ENCODE assay signal across 27 cellular contexts in genomic region chr10:63561421-63561820, GRCh38. TPM values are rescaled to one million over a fixed set of nuclear protein-coding genes. Genes with fewer than 3 reads are reported as not detected.
DNase-seq lines count a peak whose midpoint lies in the region; ATAC-seq and TF ChIP-seq lines count a peak whose summit lies in the region.
"Had no signal": no experiment of that assay in that cellular context is flagged by ENCODE, and none has a peak within 500 bp of the region (broad histone marks: within the 10 kb centered on the region; RNA-seq: fewer than 3 reads in every experiment).

No MANE protein-coding gene starts in this region.

- peaks cover 3% of the 10 kb centered on the region for H3K4me1 ChIP-seq in endodermal cell (ENCODE audit: control insufficient read depth, insufficient read depth, low read length)
- H3K4me1 ChIP-seq: BLaER1, SJSA1 had no signal

- H3K9me3 ChIP-seq in T-helper 17 cell (ENCODE audit: control insufficient read depth, low read length, poor library complexity, severe bottlenecking) (no peaks in the 10 kb centered on the region), endodermal cell (ENCODE audit: control insufficient read depth, low read length) (no peaks in the 10 kb centered on the region)
- H3K9me3 ChIP-seq: BLaER1, SJSA1 had no signal

- H3K27ac Mint-ChIP-seq in T-helper 17 cell = peak overlapping the region; percentile 3
- peak overlapping the region; percentile 40 for H3K27ac Mint-ChIP-seq in endodermal cell
- H3K27ac Mint-ChIP-seq: T-cell had no signal

- WGBS in endodermal cell (ENCODE audit: insufficient coverage in 1 of 2, insufficient read length in 1 of 2), 2 experiments = 91 to 98% methylated on average over 4 of the region's 4 CpGs

- no peaks in the 10 kb centered on the region for H3K9me3 Mint-ChIP-seq in endodermal cell
- H3K9me3 Mint-ChIP-seq: CD4-positive, alpha-beta memory T cell; T-cell had no signal

- no peak overlapping the region for H3K27ac ChIP-seq in endodermal cell (ENCODE audit: low read depth, low read length)
- H3K27ac ChIP-seq: BLaER1, SJSA1 had no signal

- no peak for ATAC-seq in T-helper 17 cell
- no peak for ATAC-seq in GM18520 (IDR thresholded peaks at IDR 0.05; ENCODE audit: unreplicated experiment)
- ATAC-seq in left lobe of liver = no peak
- ATAC-seq: HepG2, T-cell had no signal

- H3K4me1 Mint-ChIP-seq in T-helper 17 cell (peaks cover 32% of the 10 kb centered on the region), endodermal cell (peaks cover 26% of the 10 kb centered on the region)

- H3K36me3 ChIP-seq in endodermal cell (ENCODE audit: control insufficient read depth, insufficient read depth, low read length) = no peaks in the 10 kb centered on the region
- H3K36me3 ChIP-seq: BLaER1, SJSA1 had no signal

- H3K4me3 Mint-ChIP-seq in T-helper 17 cell = no peak overlapping the region
- no peak overlapping the region for H3K4me3 Mint-ChIP-seq in endodermal cell
- H3K4me3 Mint-ChIP-seq: CD4-positive, alpha-beta memory T cell; T-cell had no signal

- TF ChIP-seq CTCF in endodermal cell (conservative IDR thresholded peaks at IDR 0.05) = no peak

- no peak overlapping the region for H3K4me3 ChIP-seq in endodermal cell (ENCODE audit: low read length)
- H3K4me3 ChIP-seq: BLaER1, SJSA1 had no signal

- H3K27me3 ChIP-seq in endodermal cell (ENCODE audit: control insufficient read depth, insufficient read depth, low read length, poor library complexity, severe bottlenecking) = no peaks in the 10 kb centered on the region
- H3K27me3 ChIP-seq: BLaER1, SJSA1 had no signal

- H3K36me3 Mint-ChIP-seq in T-helper 17 cell (ENCODE audit: low read depth) = no peaks in the 10 kb centered on the region
- H3K36me3 Mint-ChIP-seq in endodermal cell (ENCODE audit: low read depth) = no peaks in the 10 kb centered on the region
- H3K36me3 Mint-ChIP-seq: CD4-positive, alpha-beta memory T cell; T-cell had no signal

- H3K27me3 Mint-ChIP-seq in T-helper 17 cell = no peaks in the 10 kb centered on the region
- H3K27me3 Mint-ChIP-seq in endodermal cell (ENCODE audit: insufficient read depth) = no peaks in the 10 kb centered on the region
- H3K27me3 Mint-ChIP-seq: CD4-positive, alpha-beta memory T cell; T-cell had no signal

- in situ Hi-C loops in G401 (cut with HindIII; ENCODE audit: low sequenced_read_pairs) = no loop called here

- no peak overlapping the region for H3K9ac ChIP-seq in endodermal cell (ENCODE audit: extremely low read depth, low read length, poor library complexity, severe bottlenecking)
- H3K9ac ChIP-seq: BLaER1 had no signal

- DNase-seq in G401 (ENCODE audit: low spot score) (peak; percentile 80), NCI-H1694 treated with DMSO at 0.1 percent for 48 hours (lab: John Stamatoyannopoulos, UW) (peak; percentile 77), T-helper 17 cell (no peak), endodermal cell (no peak), left lobe of liver (ENCODE audit: low spot score) (no peak), SW480 (ENCODE audit: low spot score) (no peak)
- no peak for DNase-seq in activated CD4-positive, CD25-positive, alpha-beta regulatory T cell (lab: John Stamatoyannopoulos, UW)
- DNase-seq: CD4-positive, alpha-beta memory T cell; COR-L47; DMS79; EL; GF-D8; H7; Karpas-422; NCI-H1092 treated with DMSO at 0.1 percent for 48 hours; NCI-H1436; NCI-H2029; NCI-H345; NCI-H82; NK-92 treated with Interleukin-12 subunit alpha and Interleukin-12 subunit beta, amount 100 ng/mL, for 24 hours; Right ventricle myocardium superior; RPMI8226; T-cell had no signal

RNA-seq across cellular contexts. Expression of gene REEP3, which starts 40.2 kb away (rescaled TPM):
- 18.6 and 21.7 TPM in 2 replicates for total RNA-seq in G401 (2014; rRNA removed; shearing (Covaris generic))
- total RNA-seq in T-helper 17 cell = 10 to 100 TPM; 21.1 TPM
- 10 to 100 TPM; 30.7 to 33.0 TPM for total RNA-seq in endodermal cell
- polyA plus RNA-seq in endodermal cell (2013, experiment 1 of 2) = 37.9 TPM
- 37.1 TPM for polyA plus RNA-seq in endodermal cell (2013, experiment 2 of 2)
- total RNA-seq in left lobe of liver = 23.7 TPM

Comparison
In these comparisons a context has a peak if more than half of its experiments do, and no peak if none do; other contexts are left out.
1. DNase-seq: peak in G401 (single experiment) and NCI-H1694 treated with DMSO at 0.1 percent for 48 hours (single experiment); none in T-helper 17 cell (0 of 3), endodermal cell (single experiment), activated CD4-positive, CD25-positive, alpha-beta regulatory T cell (0 of 4), left lobe of liver (single experiment) and SW480 (single experiment).